In genomic region chr1:14543191-14543849, GRCh38 we compare ENCODE assay signal across 1 cellular context.
TF ChIP-seq lines count a peak whose summit lies in the region.

No MANE protein-coding gene starts in this region.

TF ChIP-seq in K562, 482 proteins besides CTCF, POLR2A, EP300 and RAD21 (continued from another document):
- no peak for TF ChIP-seq MAZ (CRISPR knock-in tag; conservative IDR thresholded peaks at IDR 0.05 in 1 of 2, IDR thresholded peaks at IDR 0.05 in 1 of 2)
- no peak for TF ChIP-seq ZNF79 (CRISPR knock-in tag; IDR thresholded peaks at IDR 0.05; ENCODE audit: low read depth)
- no peak for TF ChIP-seq GTF2A2 (tag; IDR thresholded peaks at IDR 0.05)
- no peak for TF ChIP-seq FUS (optimal IDR thresholded peaks at IDR 0.05; ENCODE audit: low read depth, low read length)
- peak; percentile 57 to 70; a peak in 2 of 4 replicates for TF ChIP-seq TRIM24 (IDR thresholded peaks at IDR 0.05)
- no peak for TF ChIP-seq HMG20B (CRISPR knock-in tag; IDR thresholded peaks at IDR 0.05)
- no peak for TF ChIP-seq PPARD (CRISPR knock-in tag; IDR thresholded peaks at IDR 0.05)
- TF ChIP-seq ETV5 (CRISPR knock-in tag; IDR thresholded peaks at IDR 0.05; ENCODE audit: low read depth) = no peak
- peak; percentile 76 for TF ChIP-seq CEBPG (CRISPR knock-in tag; IDR thresholded peaks at IDR 0.05)
- peak; percentile 94 to 99 for TF ChIP-seq CEBPG (tag; conservative IDR thresholded peaks at IDR 0.05 in 1 of 2, IDR thresholded peaks at IDR 0.05 in 1 of 2)
- no peak for TF ChIP-seq SMARCB1 (IDR thresholded peaks at IDR 0.05; ENCODE audit: insufficient read length, low read depth)
- TF ChIP-seq TEAD2 (tag; IDR thresholded peaks at IDR 0.05) = no peak
- no peak for TF ChIP-seq ZNF511 (CRISPR knock-in tag; IDR thresholded peaks at IDR 0.05)
- TF ChIP-seq ZZZ3 (IDR thresholded peaks at IDR 0.05) = no peak
- peak; percentile 57 for TF ChIP-seq NFE2 (IDR thresholded peaks at IDR 0.05; ENCODE audit: low read depth)
- no peak for TF ChIP-seq RFX7 (CRISPR knock-in tag; IDR thresholded peaks at IDR 0.05)
- no peak for TF ChIP-seq SMAD2 (IDR thresholded peaks at IDR 0.05; ENCODE audit: low read depth, low read length)
- TF ChIP-seq BRF1 (IDR thresholded peaks at IDR 0.05; ENCODE audit: borderline replicate concordance, extremely low read depth, insufficient read length) = no peak
- TF ChIP-seq ZNF217 (CRISPR knock-in tag; IDR thresholded peaks at IDR 0.05) = no peak
- no peak for TF ChIP-seq ZBTB12 (CRISPR knock-in tag; IDR thresholded peaks at IDR 0.05)
- no peak for TF ChIP-seq E2F8 (IDR thresholded peaks at IDR 0.05; ENCODE audit: low read depth, partially characterized antibody)
